Comparison of ENCODE assay signal across 8 cellular contexts in the genomic region with DNA sequence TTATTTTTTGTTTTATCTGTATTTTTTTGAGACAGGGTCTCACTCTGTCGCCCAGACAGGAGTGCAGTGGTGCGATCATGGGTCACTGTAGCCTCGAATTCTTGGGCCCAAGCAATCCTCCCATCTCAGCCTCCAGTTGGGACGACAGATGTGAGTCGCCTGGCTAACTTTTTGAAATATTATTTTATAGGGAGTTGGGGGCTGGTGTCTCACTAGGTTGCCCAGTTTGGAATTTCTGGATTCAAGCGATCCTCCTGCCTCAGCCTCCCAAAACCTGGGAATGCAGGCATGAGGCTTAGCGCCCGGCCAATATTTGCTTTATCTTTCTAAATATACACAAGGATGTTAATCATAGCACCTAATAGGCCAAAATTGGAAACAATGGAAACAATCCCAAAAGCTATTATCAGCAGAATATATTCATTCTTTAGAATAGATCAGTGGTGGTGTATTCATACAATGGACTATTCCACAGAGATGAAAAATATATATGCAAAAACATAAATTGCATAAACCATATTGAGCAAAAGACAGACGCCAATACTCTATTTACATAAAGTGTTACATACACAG. TPM values are rescaled to one million over a fixed set of nuclear protein-coding genes. Genes with fewer than 3 reads are reported as not detected.
DNase-seq lines count a peak whose midpoint lies in the region; ATAC-seq and TF ChIP-seq lines count a peak whose summit lies in the region.

No MANE protein-coding gene starts in this region.

- no peak for ATAC-seq in naive thymus-derived CD4-positive, alpha-beta T cell
- ATAC-seq in omental fat pad (ENCODE audit: low FRiP score) = no peak

- H3K36me3 Mint-ChIP-seq in IgD-negative memory B cell = no peaks in the 10 kb centered on the region
- peaks cover 0 to 6% (median 0%) of the 10 kb centered on the region in 5 donors for H3K36me3 Mint-ChIP-seq in naive thymus-derived CD4-positive, alpha-beta T cell

- H3K27ac ChIP-seq in AG04450 (ENCODE audit: low read depth, low read length) = no peak overlapping the region
- H3K27ac ChIP-seq in naive thymus-derived CD4-positive, alpha-beta T cell (ENCODE audit: low read depth, low read length) = peak overlapping the region; percentile 78

- no peaks in the 10 kb centered on the region for H3K9me3 Mint-ChIP-seq in IgD-negative memory B cell
- H3K9me3 Mint-ChIP-seq in naive thymus-derived CD4-positive, alpha-beta T cell = no peaks in the 10 kb centered on the region

- DNase-seq in AG04450 (ENCODE audit: low read depth, low spot score) = no peak
- DNase-seq in choroid plexus epithelial cell (ENCODE audit: low read depth) = no peak
- DNase-seq in naive thymus-derived CD4-positive, alpha-beta T cell = no peak
- DNase-seq in omental fat pad (ENCODE audit: low spot score) = no peak
- DNase-seq in stimulated activated CD4-positive, alpha-beta T cell treated with anti-CD3 and anti-CD28 coated beads, Interleukin-2, amount 100 ng/mL, for 48 hours = no peak
- DNase-seq in AG20443 (ENCODE audit: low spot score) = no peak
- no peak for DNase-seq in NCI-H345 treated with DMSO at 0.1 percent for 48 hours (lab: John Stamatoyannopoulos, UW; ENCODE audit: unreplicated experiment)

- intact Hi-C loops in naive thymus-derived CD4-positive, alpha-beta T cell (cut with micrococcal nuclease) = loop anchor here (1.0 to 10.0 kb wide), 7 partner anchors 56 to 762 kb away; partner anchors contain the start of genes SYT11 (in 2 of the 2), YY1AP1 (in 2 of the 2), ASH1L (in 1 of the 2) and DAP3 (in 1 of the 2)

- H3K4me3 ChIP-seq in AG04450 (ENCODE audit: low read depth, low read length) = peak overlapping the region; percentile 74
- peak overlapping the region; percentile 68 for H3K4me3 ChIP-seq in choroid plexus epithelial cell (ENCODE audit: low read depth, low read length)
- H3K4me3 ChIP-seq in naive thymus-derived CD4-positive, alpha-beta T cell (ENCODE audit: low read length) = peak overlapping the region; percentile 80

- peaks cover 0 to 9% (median 0%) of the 10 kb centered on the region in 3 donors for H3K4me1 Mint-ChIP-seq in IgD-negative memory B cell
- peaks cover 4 to 12% (median 8%) of the 10 kb centered on the region in 7 donors for H3K4me1 Mint-ChIP-seq in naive thymus-derived CD4-positive, alpha-beta T cell

- H3K9me3 ChIP-seq in AG04450 (ENCODE audit: control insufficient read depth, insufficient read depth, low read length) = no peaks in the 10 kb centered on the region
- H3K9me3 ChIP-seq in naive thymus-derived CD4-positive, alpha-beta T cell (ENCODE audit: control insufficient read depth in 2 of 3, low read length in 3 of 3) = no peaks in the 10 kb centered on the region

- H3K4me3 Mint-ChIP-seq in IgD-negative memory B cell = peak overlapping the region; percentile 93 to 100 (median 96)
- H3K4me3 Mint-ChIP-seq in naive thymus-derived CD4-positive, alpha-beta T cell = peak overlapping the region; percentile 89 to 98 (median 95)

- POLR2A ChIA-PET in AG04450 (lab: Yijun Ruan, JAX) = interaction anchor here (1.0 kb wide), 1 partner anchor 239 kb away, joined by 3 read pairs; no protein-coding TSS in a partner anchor
- POLR2A ChIA-PET in naive thymus-derived CD4-positive, alpha-beta T cell (lab: Charles Lee) = interaction anchor here (0.6 to 0.9 kb wide), 3 partner anchors 47 to 488 kb away, joined by 3 read pairs; no protein-coding TSS in a partner anchor

- CTCF ChIA-PET in AG04450 (lab: Charles Lee) = no interaction called here
- CTCF ChIA-PET in naive thymus-derived CD4-positive, alpha-beta T cell (lab: Charles Lee) = interaction anchor here (0.6 to 0.9 kb wide), 2 partner anchors 9 to 359 kb away, joined by 3 read pairs; no protein-coding TSS in a partner anchor

- H3K4me1 ChIP-seq in naive thymus-derived CD4-positive, alpha-beta T cell (ENCODE audit: control insufficient read depth in 2 of 2, insufficient read depth in 2 of 2, low read length in 2 of 2) = peaks cover 6 to 7% of the 10 kb centered on the region in 2 donors

- no peaks in the 10 kb centered on the region for H3K36me3 ChIP-seq in naive thymus-derived CD4-positive, alpha-beta T cell (ENCODE audit: control insufficient read depth in 2 of 3, insufficient read depth in 3 of 3, low read length in 3 of 3)

- TF ChIP-seq CTCF in AG04450 (IDR thresholded peaks at IDR 0.05; ENCODE audit: low read depth, low read length) = no peak
- TF ChIP-seq CTCF in choroid plexus epithelial cell (conservative IDR thresholded peaks at IDR 0.05; ENCODE audit: low read depth, low read length) = no peak
- no peak for TF ChIP-seq CTCF in omental fat pad (IDR thresholded peaks at IDR 0.05)

- no peaks in the 10 kb centered on the region for H3K27me3 ChIP-seq in AG04450 (ENCODE audit: control insufficient read depth, insufficient read depth, low read length)
- no peaks in the 10 kb centered on the region for H3K27me3 ChIP-seq in naive thymus-derived CD4-positive, alpha-beta T cell (ENCODE audit: control insufficient read depth in 2 of 2, insufficient read depth in 2 of 2, low read length in 2 of 2)

- no peaks in the 10 kb centered on the region for H3K27me3 Mint-ChIP-seq in IgD-negative memory B cell
- H3K27me3 Mint-ChIP-seq in naive thymus-derived CD4-positive, alpha-beta T cell = no peaks in the 10 kb centered on the region

- H3K27ac Mint-ChIP-seq in IgD-negative memory B cell = peak overlapping the region; percentile 90 to 98 (median 93)
- peak overlapping the region; percentile 90 to 97 (median 92) for H3K27ac Mint-ChIP-seq in naive thymus-derived CD4-positive, alpha-beta T cell

RNA-seq across cellular contexts. Expression of gene DAP3, which starts 55.9 kb away (rescaled TPM):
- polyA plus RNA-seq in AG04450 (2011; rRNA removed) (150 and 152 TPM in 2 replicates), IgD-negative memory B cell (70.3 TPM)
- polyA minus RNA-seq in AG04450 (2011; rRNA and poly(A)+ RNA removed) = 140 and 149 TPM in 2 replicates
- total RNA-seq in naive thymus-derived CD4-positive, alpha-beta T cell = 100 to 1,000 TPM; 112 to 155 (median 145) TPM
- 100 to 1,000 TPM; 111 to 135 TPM for polyA plus RNA-seq in naive thymus-derived CD4-positive, alpha-beta T cell
- total RNA-seq in omental fat pad = 100 to 1,000 TPM; 118 to 170 (median 132) TPM

RNA-seq across cellular contexts. Expression of gene YY1AP1, which starts 56.2 kb away (rescaled TPM):
- polyA plus RNA-seq in AG04450 (2011; rRNA removed) (58.1 and 70.0 TPM in 2 replicates), IgD-negative memory B cell (43.4 TPM)
- polyA minus RNA-seq in AG04450 (2011; rRNA and poly(A)+ RNA removed) = 46.9 and 64.4 TPM in 2 replicates
- total RNA-seq in naive thymus-derived CD4-positive, alpha-beta T cell = 100 to 1,000 TPM in 2 of 5 experiments, 10 to 100 TPM in 3; 81.2 to 130 (median 88.2) TPM
- 10 to 100 TPM; 37.4 to 59.3 TPM for polyA plus RNA-seq in naive thymus-derived CD4-positive, alpha-beta T cell
- total RNA-seq in omental fat pad = 100 to 1,000 TPM in 3 of 4 donors, 10 to 100 TPM in 1; 91.3 to 135 (median 119) TPM
